11 cellular contexts compared by ENCODE assay signal in genomic region chr19:16199275-16199932, GRCh38. TPM values are rescaled to one million over a fixed set of nuclear protein-coding genes. Genes with fewer than 3 reads are reported as not detected.
DNase-seq lines count a peak whose midpoint lies in the region; ATAC-seq and TF ChIP-seq lines count a peak whose summit lies in the region.
"Had no signal": no experiment of that assay in that cellular context is flagged by ENCODE, and none has a peak within 500 bp of the region (broad histone marks: within the 10 kb centered on the region; RNA-seq: fewer than 3 reads in every experiment).

No MANE protein-coding gene starts in this region.

- peak overlapping the region; percentile 93 for H3K9ac ChIP-seq in Karpas-422 (ENCODE audit: low read length)

- peaks cover 21 to 42% of the 10 kb centered on the region in 2 donors for H3K36me3 Mint-ChIP-seq in CD4-positive, alpha-beta memory T cell
- H3K36me3 Mint-ChIP-seq in neural crest cell (ENCODE audit: low read depth): no peaks in the 10 kb centered on the region

- no peaks in the 10 kb centered on the region for H3K27me3 ChIP-seq in CD4-positive, alpha-beta memory T cell (ENCODE audit: insufficient read depth, low read length)
- H3K27me3 ChIP-seq in Karpas-422 (ENCODE audit: low read length): no peaks in the 10 kb centered on the region
- H3K27me3 ChIP-seq in dorsolateral prefrontal cortex: no peaks in the 10 kb centered on the region
- H3K27me3 ChIP-seq: foreskin keratinocyte had no signal

- peaks cover 27% of the 10 kb centered on the region for H3K4me1 ChIP-seq in CD4-positive, alpha-beta memory T cell (ENCODE audit: insufficient read depth, low read length)
- peaks cover 23% of the 10 kb centered on the region for H3K4me1 ChIP-seq in Karpas-422 (ENCODE audit: low read length)
- H3K4me1 ChIP-seq: foreskin keratinocyte had no signal

- H3K36me3 ChIP-seq in CD4-positive, alpha-beta memory T cell (ENCODE audit: insufficient read depth, low read length): peaks cover 19% of the 10 kb centered on the region
- 0 out of 2 replicates have a peak, but pooled peaks cover 3% of the 10 kb centered on the region for H3K36me3 ChIP-seq in Karpas-422 (ENCODE audit: insufficient read depth, low read length)

- no peak for DNase-seq in CD4-positive, alpha-beta memory T cell
- DNase-seq in Karpas-422 (no peak), dorsolateral prefrontal cortex (peak in 1 of 10 donors; percentile 34), neural crest cell (ENCODE audit: low read depth, low spot score) (no peak), COLO668 (lab: John Stamatoyannopoulos, UW; ENCODE audit: unreplicated experiment) (no peak), DMS79 treated with DMSO at 0.1 percent for 48 hours (lab: John Stamatoyannopoulos, UW) (no peak)
- DNase-seq: foreskin keratinocyte, NCI-H1436 had no signal

- H3K4me1 Mint-ChIP-seq in CD4-positive, alpha-beta memory T cell: peaks cover 25 to 54% (median 42%) of the 10 kb centered on the region in 4 donors
- peaks cover 20% of the 10 kb centered on the region for H3K4me1 Mint-ChIP-seq in neural crest cell

- H3K4me3 Mint-ChIP-seq in CD4-positive, alpha-beta memory T cell: peak overlapping the region; percentile 74 to 90 (median 84)
- peak overlapping the region; percentile 86 for H3K4me3 Mint-ChIP-seq in neural crest cell

- intact Hi-C loops in CD4-positive, alpha-beta memory T cell (cut with micrococcal nuclease): loop anchor here (5.0 kb wide), 1 partner anchor 183 kb away; no protein-coding TSS in a partner anchor
- intact Hi-C loops in dorsolateral prefrontal cortex (cut with DNase I): loop anchor here in 1 of 2 donors (5.0 kb wide), 1 partner anchor 87 kb away; the partner anchor contains the start of gene RAB8A

- peak overlapping the region in 1 of 2 donors; percentile 88 for H3K4me3 ChIP-seq in CD4-positive, alpha-beta memory T cell (ENCODE audit: low read length in 2 of 2)
- peak overlapping the region; percentile 97; the same call in 1 of the 2 replicates for H3K4me3 ChIP-seq in Karpas-422 (ENCODE audit: low read length)
- peak overlapping the region in 36 of 59 donors; percentile 75 to 100 (median 97) for H3K4me3 ChIP-seq in dorsolateral prefrontal cortex

- no peak overlapping the region for H2AFZ ChIP-seq in Karpas-422 (ENCODE audit: low read length)

- peak overlapping the region; percentile 90 for H3K27ac ChIP-seq in CD4-positive, alpha-beta memory T cell (ENCODE audit: low read depth, low read length)
- H3K27ac ChIP-seq in Karpas-422 (ENCODE audit: low read length) (no peak overlapping the region), dorsolateral prefrontal cortex (peak overlapping the region in 1 of 59 donors; percentile 5)
- H3K27ac ChIP-seq: foreskin keratinocyte had no signal

- H4K20me1 ChIP-seq in Karpas-422 (ENCODE audit: insufficient read depth, low read depth, low read length): peaks cover 3% of the 10 kb centered on the region; the same call in 1 of the 2 replicates

- H3K9me3 ChIP-seq in CD4-positive, alpha-beta memory T cell (ENCODE audit: control insufficient read depth in 1 of 2, low read length in 2 of 2): no peaks in the 10 kb centered on the region
- H3K9me3 ChIP-seq in Karpas-422 (ENCODE audit: low read length): no peaks in the 10 kb centered on the region

- H3K27ac Mint-ChIP-seq in CD4-positive, alpha-beta memory T cell: peak overlapping the region; percentile 16 to 97 (median 93)
- no peak overlapping the region for H3K27ac Mint-ChIP-seq in neural crest cell (ENCODE audit: unreplicated experiment)

- peaks cover 0 to 2% (median 0%) of the 10 kb centered on the region in 8 donors for H3K9me3 Mint-ChIP-seq in CD4-positive, alpha-beta memory T cell
- H3K9me3 Mint-ChIP-seq in neural crest cell: no peaks in the 10 kb centered on the region

- POLR2A ChIA-PET in CD4-positive, alpha-beta memory T cell (lab: Charles Lee; ENCODE audit: partially characterized antibody): interaction anchor here (0.8 to 3.1 kb wide), 2 partner anchors 126 to 132 kb away, joined by 4 to 17 read pairs; partner anchors contain the start of gene KLF2

- peak overlapping the region; percentile 85 for H3K4me2 ChIP-seq in Karpas-422 (ENCODE audit: low read depth, low read length, poor library complexity, severe bottlenecking)

- no peak for ATAC-seq in HG02642 (IDR thresholded peaks at IDR 0.05; ENCODE audit: poor library complexity, unreplicated experiment)
- no peak for ATAC-seq in HG02884 (IDR thresholded peaks at IDR 0.05; ENCODE audit: unreplicated experiment)
- ATAC-seq: foreskin keratinocyte had no signal

- CTCF ChIA-PET in CD4-positive, alpha-beta memory T cell (lab: Charles Lee; ENCODE audit: partially characterized antibody): no interaction called here

- no peaks in the 10 kb centered on the region for H3K9me2 ChIP-seq in Karpas-422 (replicated peaks; ENCODE audit: insufficient read depth, low read length)

- H3K27me3 Mint-ChIP-seq in CD4-positive, alpha-beta memory T cell: no peaks in the 10 kb centered on the region
- H3K27me3 Mint-ChIP-seq in neural crest cell (ENCODE audit: low read depth): no peaks in the 10 kb centered on the region

- peaks cover 44% of the 10 kb centered on the region for H3K79me2 ChIP-seq in Karpas-422 (ENCODE audit: low read length)

- TF ChIP-seq CTCF in dorsolateral prefrontal cortex (IDR thresholded peaks at IDR 0.05 in 54 of 56, conservative IDR thresholded peaks at IDR 0.05 in 2 of 56; ENCODE audit: low read depth in 1 of 56, partially characterized antibody in 56 of 56) (no peak), neural crest cell (conservative IDR thresholded peaks at IDR 0.05) (no peak)

RNA-seq across cellular contexts. Expression of gene AP1M1, which starts 1.7 kb away (rescaled TPM):
- total RNA-seq in CD4-positive, alpha-beta memory T cell: 100 to 1,000 TPM; 107 TPM
- polyA plus RNA-seq in CD4-positive, alpha-beta memory T cell: 100 to 1,000 TPM; 127 to 147 TPM
- 43.3 and 68.5 TPM in 2 replicates for total RNA-seq in Karpas-422 (2014; rRNA removed; shearing (Covaris generic); ENCODE audit: low replicate concordance)
- 100 to 1,000 TPM in 87 of 120 experiments, 10 to 100 TPM in 33; 83.0 to 150 (median 106) TPM for total RNA-seq in dorsolateral prefrontal cortex
- 97.6 and 104 TPM in 2 replicates for total RNA-seq in neural crest cell

RNA-seq across cellular contexts. Expression of gene FAM32A, which starts 14.2 kb away (rescaled TPM):
- 10 to 100 TPM; 50.9 to 51.7 TPM for total RNA-seq in CD4-positive, alpha-beta memory T cell
- polyA plus RNA-seq in CD4-positive, alpha-beta memory T cell: 100 to 1,000 TPM; 113 to 128 TPM
- 55.7 and 92.2 TPM in 2 replicates for total RNA-seq in Karpas-422 (2014; rRNA removed; shearing (Covaris generic); ENCODE audit: low replicate concordance)
- total RNA-seq in dorsolateral prefrontal cortex (10 to 100 TPM; 31.2 to 70.0 (median 51.2) TPM), neural crest cell (84.4 and 85.9 TPM in 2 replicates)

RNA-seq across cellular contexts. Expression of gene CIB3, which starts 26.1 kb away (rescaled TPM):
- total RNA-seq in CD4-positive, alpha-beta memory T cell: not detected
- polyA plus RNA-seq in CD4-positive, alpha-beta memory T cell: not detected
- not detected in 2 replicates for total RNA-seq in Karpas-422 (2014; rRNA removed; shearing (Covaris generic); ENCODE audit: low replicate concordance)
- total RNA-seq in dorsolateral prefrontal cortex (not detected), neural crest cell (not detected in 2 replicates)
- total RNA-seq: foreskin keratinocyte, SK-MEL-5 had no signal
- polyA plus RNA-seq: foreskin keratinocyte had no signal

RNA-seq across cellular contexts. Expression of gene HSH2D, which starts 55.9 kb away (rescaled TPM):
- 10 to 100 TPM; 17.8 to 18.8 TPM for total RNA-seq in CD4-positive, alpha-beta memory T cell
- 10 to 100 TPM in 1 of 2 donors, 1 to 10 TPM in 1; 5.5 to 12.6 TPM for polyA plus RNA-seq in CD4-positive, alpha-beta memory T cell
- total RNA-seq in Karpas-422 (2014; rRNA removed; shearing (Covaris generic); ENCODE audit: low replicate concordance): 22.7 and 27.4 TPM in 2 replicates
- 1 to 10 TPM in 2 of 120 experiments, under 1 TPM in 18, not detected in 100; 0.20 to 1.2 (median 0.48) TPM for total RNA-seq in dorsolateral prefrontal cortex
- total RNA-seq in neural crest cell: not detected in 2 replicates
- total RNA-seq: SK-MEL-5 had no signal
